8 cellular contexts compared by ENCODE assay signal in genomic region chr16:57283956-57284205, GRCh38. TPM values are rescaled to one million over a fixed set of nuclear protein-coding genes. Genes with fewer than 3 reads are reported as not detected.
DNase-seq lines count a peak whose midpoint lies in the region; ATAC-seq and TF ChIP-seq lines count a peak whose summit lies in the region.

No MANE protein-coding gene starts in this region.

- DNase-seq in CD4-positive, alpha-beta memory T cell = no peak
- DNase-seq in activated CD8-positive, alpha-beta T cell treated with anti-CD3 and anti-CD28 coated beads, Interleukin-2, amount 10 ng/mL, durations not matched to agents 7 days and 5 days = no peak
- DNase-seq in right cardiac atrium (no peak), prostate gland (ENCODE audit: low spot score) (no peak), NOMO-1 treated with DMSO at 0.1 percent for 48 hours (lab: John Stamatoyannopoulos, UW; ENCODE audit: unreplicated experiment) (no peak), inferior parietal cortex (ENCODE audit: extremely low spot score) (no peak), SW 1271 (lab: John Stamatoyannopoulos, UW) (no peak)

- H3K27ac Mint-ChIP-seq in CD4-positive, alpha-beta memory T cell = peak overlapping the region in 3 of 7 donors; percentile 32 to 83 (median 70)
- H3K27ac Mint-ChIP-seq in activated CD8-positive, alpha-beta T cell treated with anti-CD3 and anti-CD28 coated beads, Interleukin-2, amount 10 ng/mL, durations not matched to agents 7 days and 5 days = no peak overlapping the region

- peaks cover 7% of the 10 kb centered on the region in 2 donors for H3K27me3 Mint-ChIP-seq in CD4-positive, alpha-beta memory T cell
- H3K27me3 Mint-ChIP-seq in activated CD8-positive, alpha-beta T cell treated with anti-CD3 and anti-CD28 coated beads, Interleukin-2, amount 10 ng/mL, durations not matched to agents 7 days and 5 days (ENCODE audit: low read depth) = peaks cover 36% of the 10 kb centered on the region

- CTCF ChIA-PET in CD4-positive, alpha-beta memory T cell (lab: Charles Lee; ENCODE audit: partially characterized antibody) = no interaction called here
- CTCF ChIA-PET in activated CD8-positive, alpha-beta T cell treated with anti-CD3 and anti-CD28 coated beads, Interleukin-2, amount 10 ng/mL, durations not matched to agents 7 days and 5 days (lab: Charles Lee) = interaction anchor here (1.2 kb wide), 1 partner anchor 16 kb away, joined by 3 read pairs; no protein-coding TSS in a partner anchor

- H3K4me3 ChIP-seq in CD4-positive, alpha-beta memory T cell (ENCODE audit: low read length in 2 of 2) = peak overlapping the region in 1 of 2 donors; percentile 54
- H3K4me3 ChIP-seq in right cardiac atrium (ENCODE audit: low read length) (peak overlapping the region; percentile 44), prostate gland (peak overlapping the region; percentile 50 to 53)

- H3K4me1 ChIP-seq in CD4-positive, alpha-beta memory T cell (ENCODE audit: insufficient read depth, low read length) = peaks cover 34% of the 10 kb centered on the region
- H3K4me1 ChIP-seq in right cardiac atrium (ENCODE audit: control insufficient read depth, insufficient read depth, low read length) = no peaks in the 10 kb centered on the region
- no peaks in the 10 kb centered on the region for H3K4me1 ChIP-seq in prostate gland (replicated peaks)

- H3K9me3 ChIP-seq in CD4-positive, alpha-beta memory T cell (ENCODE audit: control insufficient read depth in 1 of 2, low read length in 2 of 2) = no peaks in the 10 kb centered on the region
- H3K9me3 ChIP-seq in right cardiac atrium (ENCODE audit: control insufficient read depth, low read length) (no peaks in the 10 kb centered on the region), prostate gland (no peaks in the 10 kb centered on the region)

- H3K27ac ChIP-seq in CD4-positive, alpha-beta memory T cell (ENCODE audit: low read depth, low read length) = no peak overlapping the region
- no peak overlapping the region for H3K27ac ChIP-seq in right cardiac atrium (ENCODE audit: low read length)
- no peak overlapping the region for H3K27ac ChIP-seq in prostate gland

- H3K4me1 Mint-ChIP-seq in CD4-positive, alpha-beta memory T cell = peaks cover 13 to 40% (median 24%) of the 10 kb centered on the region in 4 donors
- peaks cover 17% of the 10 kb centered on the region for H3K4me1 Mint-ChIP-seq in activated CD8-positive, alpha-beta T cell treated with anti-CD3 and anti-CD28 coated beads, Interleukin-2, amount 10 ng/mL, durations not matched to agents 7 days and 5 days (ENCODE audit: low read depth)

- TF ChIP-seq CTCF in prostate gland (IDR thresholded peaks at IDR 0.05) = no peak

- H3K36me3 Mint-ChIP-seq in CD4-positive, alpha-beta memory T cell = no peaks in the 10 kb centered on the region
- no peaks in the 10 kb centered on the region for H3K36me3 Mint-ChIP-seq in activated CD8-positive, alpha-beta T cell treated with anti-CD3 and anti-CD28 coated beads, Interleukin-2, amount 10 ng/mL, durations not matched to agents 7 days and 5 days (ENCODE audit: low read depth)

- H3K36me3 ChIP-seq in CD4-positive, alpha-beta memory T cell (ENCODE audit: insufficient read depth, low read length) = no peaks in the 10 kb centered on the region
- no peaks in the 10 kb centered on the region for H3K36me3 ChIP-seq in prostate gland

- no peak for TF ChIP-seq POLR2A in prostate gland (IDR thresholded peaks at IDR 0.05)

- H3K9me3 Mint-ChIP-seq in CD4-positive, alpha-beta memory T cell = peaks cover 0 to 2% (median 0%) of the 10 kb centered on the region in 8 donors
- H3K9me3 Mint-ChIP-seq in activated CD8-positive, alpha-beta T cell treated with anti-CD3 and anti-CD28 coated beads, Interleukin-2, amount 10 ng/mL, durations not matched to agents 7 days and 5 days (ENCODE audit: insufficient read depth) = no peaks in the 10 kb centered on the region

- H3K4me3 Mint-ChIP-seq in CD4-positive, alpha-beta memory T cell = peak overlapping the region; percentile 27 to 84 (median 70)
- H3K4me3 Mint-ChIP-seq in activated CD8-positive, alpha-beta T cell treated with anti-CD3 and anti-CD28 coated beads, Interleukin-2, amount 10 ng/mL, durations not matched to agents 7 days and 5 days = peak overlapping the region; percentile 53

- intact Hi-C loops in CD4-positive, alpha-beta memory T cell (cut with micrococcal nuclease) = loop anchor here (1.0 to 5.0 kb wide), 2 partner anchors 16 to 37 kb away; partner anchors contain the start of gene ARL2BP
- intact Hi-C loops in right cardiac atrium (cut with DNase I) (no loop called here), prostate gland (cut with DNase I) (loop anchor here (5.0 kb wide), 1 partner anchor 37 kb away; the partner anchor contains the start of gene ARL2BP)

- H3K27me3 ChIP-seq in CD4-positive, alpha-beta memory T cell (ENCODE audit: insufficient read depth, low read length) = no peaks in the 10 kb centered on the region
- H3K27me3 ChIP-seq in right cardiac atrium (ENCODE audit: control insufficient read depth, insufficient read depth) (no peaks in the 10 kb centered on the region), prostate gland (replicated peaks; ENCODE audit: insufficient read depth) (no peaks in the 10 kb centered on the region)

- 11% methylated on average over 14 of the region's 14 CpGs for WGBS in right cardiac atrium
- 11% methylated on average over 14 of the region's 14 CpGs for WGBS in prostate gland

- ATAC-seq in activated CD8-positive, alpha-beta T cell treated with anti-CD3 and anti-CD28 coated beads, Interleukin-2, amount 10 ng/mL, durations not matched to agents 7 days and 5 days = no peak
- ATAC-seq in right cardiac atrium (peak in 1 of 2 donors; percentile 18), GM18867 (IDR thresholded peaks at IDR 0.05; ENCODE audit: unreplicated experiment) (no peak)

- POLR2A ChIA-PET in CD4-positive, alpha-beta memory T cell (lab: Charles Lee; ENCODE audit: partially characterized antibody) = no interaction called here
- POLR2A ChIA-PET in activated CD8-positive, alpha-beta T cell treated with anti-CD3 and anti-CD28 coated beads, Interleukin-2, amount 10 ng/mL, durations not matched to agents 7 days and 5 days (lab: Charles Lee) = no interaction called here

RNA-seq across cellular contexts. Expression of gene PLLP, which starts 0.6 kb away (rescaled TPM):
- 1 to 10 TPM; 1.6 to 2.4 TPM for total RNA-seq in CD4-positive, alpha-beta memory T cell
- polyA plus RNA-seq in CD4-positive, alpha-beta memory T cell = 1 to 10 TPM; 1.6 to 2.2 TPM
- total RNA-seq in activated CD8-positive, alpha-beta T cell treated with anti-CD3 and anti-CD28 coated beads, Interleukin-2, amount 10 ng/mL, durations not matched to agents 7 days and 5 days = under 1 TPM; 0.18 to 0.37 TPM
- total RNA-seq in right cardiac atrium = 10 to 100 TPM in 3 of 4 donors, 1 to 10 TPM in 1; 6.3 to 13.8 (median 11.0) TPM
- polyA plus RNA-seq in right cardiac atrium = 11.8 TPM
- total RNA-seq in prostate gland = 10 to 100 TPM; 28.6 to 52.5 TPM

RNA-seq across cellular contexts. Expression of gene ARL2BP, which starts 38.8 kb away (rescaled TPM):
- total RNA-seq in CD4-positive, alpha-beta memory T cell = 10 to 100 TPM; 48.0 to 49.1 TPM
- 100 to 1,000 TPM; 130 to 181 TPM for polyA plus RNA-seq in CD4-positive, alpha-beta memory T cell
- total RNA-seq in activated CD8-positive, alpha-beta T cell treated with anti-CD3 and anti-CD28 coated beads, Interleukin-2, amount 10 ng/mL, durations not matched to agents 7 days and 5 days = 10 to 100 TPM; 33.3 to 36.9 TPM
- total RNA-seq in right cardiac atrium = 10 to 100 TPM; 44.8 to 58.4 (median 52.0) TPM
- 51.6 TPM for polyA plus RNA-seq in right cardiac atrium
- total RNA-seq in prostate gland = 10 to 100 TPM; 62.3 to 81.4 TPM

Comparison
In these comparisons a context has a peak if more than half of its experiments do, and no peak if none do; other contexts are left out.
1. intact Hi-C loops: an anchor here in CD4-positive, alpha-beta memory T cell (1.0 to 5.0 kb wide) and prostate gland (5.0 kb wide); none called in right cardiac atrium.